14 cellular contexts compared by ENCODE assay signal in the genomic region with DNA sequence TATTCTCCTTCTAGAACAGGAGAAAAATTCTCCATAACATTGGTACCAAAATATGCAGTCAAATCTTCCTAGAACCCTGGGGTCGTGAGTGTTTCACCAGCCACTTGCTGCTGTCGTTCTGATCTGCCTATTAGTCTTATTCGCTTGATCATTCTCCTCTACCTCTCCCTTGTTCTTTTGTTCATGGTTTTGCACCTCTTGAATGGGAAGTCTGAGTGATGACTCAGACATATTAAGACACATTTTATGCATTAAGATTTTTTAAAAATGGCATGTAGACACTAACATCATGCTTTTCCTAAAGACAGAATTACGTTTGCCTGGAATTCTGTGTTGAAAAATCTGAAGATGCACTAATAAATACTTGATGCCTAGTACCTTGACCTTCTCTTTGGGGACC.
DNase-seq lines count a peak whose midpoint lies in the region; ATAC-seq and TF ChIP-seq lines count a peak whose summit lies in the region.
"Had no signal": no experiment of that assay in that cellular context is flagged by ENCODE, and none has a peak within 500 bp of the region (broad histone marks: within the 10 kb centered on the region; RNA-seq: fewer than 3 reads in every experiment).

No MANE protein-coding gene starts in this region.

- no peaks in the 10 kb centered on the region for H3K27me3 Mint-ChIP-seq in endothelial cell (ENCODE audit: unreplicated experiment)
- H3K27me3 Mint-ChIP-seq in type B pancreatic cell, result no peaks in the 10 kb centered on the region
- H3K27me3 Mint-ChIP-seq: B cell; CD4-positive, alpha-beta T cell had no signal

- H3K9me3 Mint-ChIP-seq in endothelial cell (ENCODE audit: unreplicated experiment), result no peaks in the 10 kb centered on the region
- H3K9me3 Mint-ChIP-seq in type B pancreatic cell, result no peaks in the 10 kb centered on the region
- H3K9me3 Mint-ChIP-seq: CD4-positive, alpha-beta T cell had no signal

- WGBS in thyroid gland, 2 donors, result 70 to 72% methylated on average over 4 of the region's 4 CpGs

- intact Hi-C loops in thyroid gland (cut with DNase I), result no loop called here

- H3K36me3 Mint-ChIP-seq in endothelial cell (ENCODE audit: low read depth, unreplicated experiment), result no peaks in the 10 kb centered on the region
- no peaks in the 10 kb centered on the region for H3K36me3 Mint-ChIP-seq in type B pancreatic cell

- no peaks in the 10 kb centered on the region for H3K36me3 ChIP-seq in RWPE2 (ENCODE audit: low read depth)
- H3K36me3 ChIP-seq in thyroid gland, result no peaks in the 10 kb centered on the region

- DNase-seq in RWPE2 (ENCODE audit: low spot score) (no peak), endothelial cell (ENCODE audit: low spot score) (no peak), iris pigment epithelial cell (ENCODE audit: low read depth) (peak; percentile 38), thyroid gland (no peak), type B pancreatic cell (ENCODE audit: extremely low spot score, unreplicated experiment) (no peak), NCI-H526 treated with DMSO at 0.1 percent for 48 hours (lab: John Stamatoyannopoulos, UW) (no peak)
- DNase-seq: CD4-positive, alpha-beta T cell; GM23248; NCI-H187 treated with DMSO at 0.1 percent for 48 hours; NCI-H69; SIG-M5 had no signal

- no peaks in the 10 kb centered on the region for H3K27me3 ChIP-seq in RWPE2 (ENCODE audit: insufficient read depth, poor library complexity, severe bottlenecking)
- no peaks in the 10 kb centered on the region for H3K27me3 ChIP-seq in thyroid gland

- H3K4me3 ChIP-seq in RWPE2 (ENCODE audit: severe bottlenecking) (no peak overlapping the region), thyroid gland (replicated peaks in 1 of 3) (no peak overlapping the region)
- H3K4me3 ChIP-seq: GM23248 had no signal

- no peaks in the 10 kb centered on the region for H3K9me3 ChIP-seq in RWPE2 (ENCODE audit: severe bottlenecking)
- no peaks in the 10 kb centered on the region for H3K9me3 ChIP-seq in thyroid gland

- ATAC-seq in RWPE2 (ENCODE audit: low read depth) (peak; percentile 58), GM21390 (IDR thresholded peaks at IDR 0.05; ENCODE audit: unreplicated experiment) (no peak)

- H3K4me1 Mint-ChIP-seq in endothelial cell (ENCODE audit: unreplicated experiment) (peaks cover 53% of the 10 kb centered on the region), type B pancreatic cell (ENCODE audit: unreplicated experiment) (peaks cover 29% of the 10 kb centered on the region)
- H3K4me1 Mint-ChIP-seq: B cell had no signal

- no peak for TF ChIP-seq CTCF in RWPE2 (IDR thresholded peaks at IDR 0.05; ENCODE audit: poor library complexity, severe bottlenecking)
- no peak for TF ChIP-seq CTCF in endothelial cell (IDR thresholded peaks at IDR 0.05; ENCODE audit: unreplicated experiment)
- TF ChIP-seq CTCF in thyroid gland (IDR thresholded peaks at IDR 0.05), result no peak
- no peak for TF ChIP-seq CTCF in type B pancreatic cell (conservative IDR thresholded peaks at IDR 0.05)

- H3K27ac ChIP-seq in RWPE2 (ENCODE audit: poor library complexity, severe bottlenecking) (peak overlapping the region; percentile 86), thyroid gland (peak overlapping the region in 2 of 3 donors; percentile 48 to 52)
- H3K27ac ChIP-seq: GM23248, HL-60 had no signal

- H3K4me3 Mint-ChIP-seq in endothelial cell (ENCODE audit: unreplicated experiment) (no peak overlapping the region), type B pancreatic cell (no peak overlapping the region)
- H3K4me3 Mint-ChIP-seq: B cell; CD4-positive, alpha-beta T cell had no signal

- peak overlapping the region; percentile 10 for H3K27ac Mint-ChIP-seq in endothelial cell (ENCODE audit: unreplicated experiment)
- no peak overlapping the region for H3K27ac Mint-ChIP-seq in type B pancreatic cell
- H3K27ac Mint-ChIP-seq: B cell; CD4-positive, alpha-beta T cell had no signal

- TF ChIP-seq POLR2A in thyroid gland (IDR thresholded peaks at IDR 0.05), result no peak

- peaks cover 39% of the 10 kb centered on the region for H3K4me1 ChIP-seq in RWPE2 (ENCODE audit: insufficient read depth, poor library complexity, severe bottlenecking)
- H3K4me1 ChIP-seq in thyroid gland, result peaks cover 34 to 47% of the 10 kb centered on the region in 2 donors
